In genomic region chr9:1890806-1891205, GRCh38 we compare ENCODE assay signal across 29 cellular contexts.
"Had no signal": no experiment of that assay in that cellular context is flagged by ENCODE, and none has a peak within 500 bp of the region (broad histone marks: within the 10 kb centered on the region; RNA-seq: fewer than 3 reads in every experiment).

No MANE protein-coding gene starts in this region.

- H3K4me1 Mint-ChIP-seq: activated CD4-positive, alpha-beta T cell treated with anti-CD3 and anti-CD28 coated beads, Interleukin-2, amount 10 ng/mL, durations not matched to agents 7 days and 5 days; activated naive CD4-positive, alpha-beta T cell treated with anti-CD3 and anti-CD28 coated beads, Interleukin-2, amount 50 U/mL, for 24 hours; activated naive CD8-positive, alpha-beta T cell treated with anti-CD3 and anti-CD28 coated beads, Interleukin-2, amount 10 ng/mL, durations not matched to agents 7 days and 5 days had no signal

- H3K27ac ChIP-seq: brain microvascular endothelial cell, SK-N-MC had no signal

- H3K4me3 Mint-ChIP-seq: activated CD4-positive, alpha-beta T cell treated with anti-CD3 and anti-CD28 coated beads for 36 hours; activated CD4-positive, alpha-beta T cell treated with anti-CD3 and anti-CD28 coated beads, Interleukin-2, amount 10 ng/mL, durations not matched to agents 7 days and 5 days; activated CD8-positive, alpha-beta T cell treated with anti-CD3 and anti-CD28 coated beads, Interleukin-2, amount 10 ng/mL, durations not matched to agents 7 days and 5 days; activated naive CD4-positive, alpha-beta T cell treated with anti-CD3 and anti-CD28 coated beads, Interleukin-2, amount 50 U/mL, for 24 hours; activated naive CD8-positive, alpha-beta T cell treated with anti-CD3 and anti-CD28 coated beads, Interleukin-2, amount 10 ng/mL, durations not matched to agents 7 days and 5 days; activated T-cell treated with anti-CD3 and anti-CD28 coated beads, Interleukin-2, amount 50 U/mL, for 24 hours had no signal

- H3K9me3 Mint-ChIP-seq: activated naive CD4-positive, alpha-beta T cell treated with anti-CD3 and anti-CD28 coated beads, Interleukin-2, amount 50 U/mL, for 24 hours; activated T-cell treated with anti-CD3 and anti-CD28 coated beads, Interleukin-2, amount 50 U/mL, for 24 hours; activated T-helper 2 cell treated with anti-CD3 and anti-CD28 coated beads, Interferon-gamma antibody, Interleukin-2, Interleukin-4, amounts not matched to agents 10 μg/mL and 5 μg/mL and 100 μg/mL, durations not matched to agents 14 hours and 24 hours and 36 hours had no signal

- H3K36me3 Mint-ChIP-seq: activated naive CD4-positive, alpha-beta T cell treated with anti-CD3 and anti-CD28 coated beads, Interleukin-2, amount 50 U/mL, for 24 hours; activated naive CD8-positive, alpha-beta T cell treated with anti-CD3 and anti-CD28 coated beads, Interleukin-2, amount 10 ng/mL, durations not matched to agents 7 days and 5 days had no signal

- H3K27ac Mint-ChIP-seq: activated CD4-positive, alpha-beta T cell treated with anti-CD3 and anti-CD28 coated beads for 36 hours; activated CD4-positive, alpha-beta T cell treated with anti-CD3 and anti-CD28 coated beads, Interleukin-2, amount 10 ng/mL, durations not matched to agents 7 days and 5 days; activated CD8-positive, alpha-beta T cell treated with anti-CD3 and anti-CD28 coated beads, Interleukin-2, amount 10 ng/mL, durations not matched to agents 7 days and 5 days; activated naive CD4-positive, alpha-beta T cell treated with anti-CD3 and anti-CD28 coated beads, Interleukin-2, amount 50 U/mL, for 24 hours; activated naive CD8-positive, alpha-beta T cell treated with anti-CD3 and anti-CD28 coated beads, Interleukin-2, amount 10 ng/mL, durations not matched to agents 7 days and 5 days; activated T-cell treated with anti-CD3 and anti-CD28 coated beads, Interleukin-2, amount 50 U/mL, for 24 hours; activated T-helper 2 cell treated with anti-CD3 and anti-CD28 coated beads, Interferon-gamma antibody, Interleukin-2, Interleukin-4, amounts not matched to agents 10 μg/mL and 5 μg/mL and 100 μg/mL, durations not matched to agents 14 hours and 24 hours and 36 hours had no signal

- DNase-seq: activated CD4-positive, alpha-beta T cell treated with anti-CD3 and anti-CD28 coated beads for 36 hours; activated CD4-positive, alpha-beta T cell treated with anti-CD3 and anti-CD28 coated beads, Interleukin-2, amount 10 ng/mL, durations not matched to agents 7 days and 5 days; activated CD4-positive, alpha-beta T cell treated with anti-CD3 and anti-CD28 coated beads, Interleukin-2, amount 50 U/mL, for 48 hours; activated CD8-positive, alpha-beta T cell treated with anti-CD3 and anti-CD28 coated beads, Interleukin-2, amount 10 ng/mL, durations not matched to agents 7 days and 5 days; activated gamma-delta T cell; activated naive CD4-positive, alpha-beta T cell treated with Interleukin-2 at 50 U/mL for 16 hours; activated naive CD8-positive, alpha-beta T cell treated with anti-CD3 and anti-CD28 coated beads, Interleukin-2, amount 10 ng/mL, durations not matched to agents 7 days and 5 days; activated T-cell treated with anti-CD3 and anti-CD28 coated beads, Interleukin-2, amount 50 U/mL, for 24 hours; amygdala; brain microvascular endothelial cell; central memory CD4-positive, alpha-beta T cell; Kasumi-1; NCI-H1092 treated with DMSO at 0.1 percent for 48 hours; NCI-H1417; NCI-H146; NCI-H187; NCI-H2029 treated with DMSO at 0.1 percent for 48 hours; NCI-H2107; NCI-H2171; NCI-H510A; NCI-H526; NCI-H748 treated with DMSO at 0.1 percent for 48 hours; NK-92 treated with Interleukin-12 subunit alpha and Interleukin-12 subunit beta, amount 100 ng/mL, for 24 hours; OCI-M1; Right ventricle myocardium superior; T1000 had no signal

- H3K4me3 ChIP-seq: SK-N-MC had no signal

- H3K27me3 ChIP-seq: brain microvascular endothelial cell had no signal

- H3K36me3 ChIP-seq: brain microvascular endothelial cell had no signal

- ATAC-seq: activated CD4-positive, alpha-beta T cell treated with anti-CD3 and anti-CD28 coated beads for 36 hours; activated CD8-positive, alpha-beta T cell treated with anti-CD3 and anti-CD28 coated beads, Interleukin-2, amount 10 ng/mL, durations not matched to agents 7 days and 5 days had no signal
